Comparison of ENCODE assay signal across 33 cellular contexts in genomic region chr18:49731860-49732311, GRCh38.
DNase-seq lines count a peak whose midpoint lies in the region; ATAC-seq, FAIRE-seq and TF ChIP-seq lines count a peak whose summit lies in the region.
"Had no signal": no experiment of that assay in that cellular context is flagged by ENCODE, and none has a peak within 500 bp of the region (broad histone marks: within the 10 kb centered on the region; RNA-seq: fewer than 3 reads in every experiment).

No MANE protein-coding gene starts in this region.

- no peak overlapping the region for H3K9ac ChIP-seq in endodermal cell (ENCODE audit: extremely low read depth, low read length, poor library complexity, severe bottlenecking)
- H3K9ac ChIP-seq: SK-N-SH had no signal

- DNase-seq in HT-29 (ENCODE audit: low spot score) (peak; percentile 15), endodermal cell (peak; percentile 40), left lobe of liver (ENCODE audit: low spot score) (no peak), prostate gland (ENCODE audit: low spot score) (peak; percentile 65), frontal cortex (ENCODE audit: low spot score in 2 of 2) (no peak)
- DNase-seq: activated CD4-positive, CD25-positive, alpha-beta regulatory T cell; activated gamma-delta T cell treated with Interleukin-2 at 50 U/mL for 16 hours; activated naive CD8-positive, alpha-beta T cell treated with anti-CD3 and anti-CD28 coated beads, Interleukin-2, amount 50 U/mL, for 24 hours; activated T-cell treated with anti-CD3 and anti-CD28 coated beads, Interleukin-2, amount 50 U/mL, for 48 hours; AML-193; CD4-positive, CD25-positive, alpha-beta regulatory T cell; dermis blood vessel endothelial cell; HFFc6; hypothalamus; NCI-H1417 treated with DMSO at 0.1 percent for 48 hours; NCI-H2029 treated with DMSO at 0.1 percent for 48 hours; NCI-H524 treated with DMSO at 0.1 percent for 48 hours; SK-N-SH; stimulated activated CD4-positive, alpha-beta T cell treated with anti-CD3 and anti-CD28 coated beads, Interleukin-1b, Interleukin-23, amount 100 ng/mL, for 48 hours; testis; uterus had no signal

- no peak overlapping the region for H3K27ac Mint-ChIP-seq in endodermal cell
- H3K27ac Mint-ChIP-seq in stimulated activated memory B cell treated with anti-CD40 and anti-IgM and Interleukin-4, amounts not matched to agents 10 μg/mL and 1 μg/mL and 100 μg/mL, for 72 hours, result no peak overlapping the region
- H3K27ac Mint-ChIP-seq: activated naive CD8-positive, alpha-beta T cell treated with anti-CD3 and anti-CD28 coated beads, Interleukin-2, amount 50 U/mL, for 24 hours; CD4-positive, CD25-positive, alpha-beta regulatory T cell; HFFc6; natural killer cell treated with Interleukin-12 subunit alpha and Interleukin-12 subunit beta and Interleukin-15 and Interleukin-18, amount 100 ng/mL, for 72 hours; stimulated activated naive CD8-positive, alpha-beta T cell treated with anti-CD3 and anti-CD28 coated beads, Interleukin-15, Interleukin-2, amounts not matched to agents 100 ng/mL and 50 ng/mL, for 24 hours; T-helper 1 cell treated with Interleukin-12 subunit alpha and Interleukin-12 subunit beta and Interleukin-4 antibody, amounts not matched to agents 30 μg/mL and 1 μg/mL, for 36 hours had no signal

- H3K36me3 Mint-ChIP-seq in endodermal cell (ENCODE audit: low read depth), result no peaks in the 10 kb centered on the region
- no peaks in the 10 kb centered on the region for H3K36me3 Mint-ChIP-seq in stimulated activated memory B cell treated with anti-CD40 and anti-IgM and Interleukin-4, amounts not matched to agents 10 μg/mL and 1 μg/mL and 100 μg/mL, for 72 hours
- H3K36me3 Mint-ChIP-seq: CD4-positive, CD25-positive, alpha-beta regulatory T cell; natural killer cell treated with Interleukin-12 subunit alpha and Interleukin-12 subunit beta and Interleukin-15 and Interleukin-18, amount 100 ng/mL, for 72 hours had no signal

- H3K4me3 ChIP-seq in endodermal cell (ENCODE audit: low read length) (no peak overlapping the region), prostate gland (no peak overlapping the region)
- H3K4me3 ChIP-seq: gastroesophageal sphincter, GM23338, testis, uterus had no signal

- TF ChIP-seq POLR2A in prostate gland (IDR thresholded peaks at IDR 0.05), result no peak

- intact Hi-C loops in prostate gland (cut with DNase I), result no loop called here

- H3K27me3 ChIP-seq in endodermal cell (ENCODE audit: control insufficient read depth, insufficient read depth, low read length, poor library complexity, severe bottlenecking) (no peaks in the 10 kb centered on the region), prostate gland (replicated peaks; ENCODE audit: insufficient read depth) (no peaks in the 10 kb centered on the region)
- H3K27me3 ChIP-seq: testis, uterus had no signal

- no peak for FAIRE-seq in frontal cortex (lab: Jason Lieb, UNC)
- FAIRE-seq: D721Med, GM19239 had no signal

- H3K4me3 Mint-ChIP-seq in endodermal cell, result no peak overlapping the region
- no peak overlapping the region for H3K4me3 Mint-ChIP-seq in stimulated activated memory B cell treated with anti-CD40 and anti-IgM and Interleukin-4, amounts not matched to agents 10 μg/mL and 1 μg/mL and 100 μg/mL, for 72 hours
- H3K4me3 Mint-ChIP-seq: activated naive CD8-positive, alpha-beta T cell treated with anti-CD3 and anti-CD28 coated beads, Interleukin-2, amount 50 U/mL, for 24 hours; CD4-positive, CD25-positive, alpha-beta regulatory T cell; central memory CD8-positive, alpha-beta T cell; GM23338; HFFc6; natural killer cell treated with Interleukin-12 subunit alpha and Interleukin-12 subunit beta and Interleukin-15 and Interleukin-18, amount 100 ng/mL, for 72 hours; stimulated activated naive CD8-positive, alpha-beta T cell treated with anti-CD3 and anti-CD28 coated beads, Interleukin-15, Interleukin-2, amounts not matched to agents 100 ng/mL and 50 ng/mL, for 24 hours; T-helper 1 cell treated with Interleukin-12 subunit alpha and Interleukin-12 subunit beta and Interleukin-4 antibody, amounts not matched to agents 30 μg/mL and 1 μg/mL, for 36 hours had no signal

- WGBS in endodermal cell (ENCODE audit: insufficient coverage in 1 of 2, insufficient read length in 1 of 2), 2 experiments, result 97 to 100% methylated on average over 1 to 3 of the region's 3 CpGs
- WGBS in prostate gland, result 52% methylated on average over 3 of the region's 3 CpGs

- H3K4me1 ChIP-seq in endodermal cell (ENCODE audit: control insufficient read depth, insufficient read depth, low read length) (no peaks in the 10 kb centered on the region), prostate gland (replicated peaks) (no peaks in the 10 kb centered on the region)
- H3K4me1 ChIP-seq: testis, uterus had no signal

- no peaks in the 10 kb centered on the region for H3K9me3 ChIP-seq in endodermal cell (ENCODE audit: control insufficient read depth, low read length)
- no peaks in the 10 kb centered on the region for H3K9me3 ChIP-seq in prostate gland
- H3K9me3 ChIP-seq: gastroesophageal sphincter, SK-N-SH, testis, uterus had no signal

- ATAC-seq in left lobe of liver (peak; percentile 24), HG02970 (IDR thresholded peaks at IDR 0.05; ENCODE audit: low FRiP score, unreplicated experiment) (no peak), GM18519 (IDR thresholded peaks at IDR 0.05; ENCODE audit: low FRiP score, unreplicated experiment) (no peak)
- ATAC-seq in stimulated activated memory B cell treated with anti-CD40 and anti-IgM and Interleukin-4, amounts not matched to agents 10 μg/mL and 1 μg/mL and 100 μg/mL, for 72 hours, result no peak
- ATAC-seq: activated naive CD8-positive, alpha-beta T cell treated with anti-CD3 and anti-CD28 coated beads, Interleukin-2, amount 50 U/mL, for 24 hours; gastroesophageal sphincter; natural killer cell treated with Interleukin-12 subunit alpha and Interleukin-12 subunit beta and Interleukin-15 and Interleukin-18, amount 100 ng/mL, for 72 hours; Right ventricle myocardium inferior had no signal

- H3K9me3 Mint-ChIP-seq in endodermal cell, result no peaks in the 10 kb centered on the region
- H3K9me3 Mint-ChIP-seq in stimulated activated memory B cell treated with anti-CD40 and anti-IgM and Interleukin-4, amounts not matched to agents 10 μg/mL and 1 μg/mL and 100 μg/mL, for 72 hours, result no peaks in the 10 kb centered on the region
- H3K9me3 Mint-ChIP-seq: activated naive CD8-positive, alpha-beta T cell treated with anti-CD3 and anti-CD28 coated beads, Interleukin-2, amount 50 U/mL, for 24 hours; central memory CD8-positive, alpha-beta T cell; GM23338; HFFc6; natural killer cell treated with Interleukin-12 subunit alpha and Interleukin-12 subunit beta and Interleukin-15 and Interleukin-18, amount 100 ng/mL, for 72 hours; stimulated activated naive CD8-positive, alpha-beta T cell treated with anti-CD3 and anti-CD28 coated beads, Interleukin-15, Interleukin-2, amounts not matched to agents 100 ng/mL and 50 ng/mL, for 24 hours; T-helper 1 cell treated with Interleukin-12 subunit alpha and Interleukin-12 subunit beta and Interleukin-4 antibody, amounts not matched to agents 30 μg/mL and 1 μg/mL, for 36 hours had no signal

- no peaks in the 10 kb centered on the region for H3K36me3 ChIP-seq in endodermal cell (ENCODE audit: control insufficient read depth, insufficient read depth, low read length)
- no peaks in the 10 kb centered on the region for H3K36me3 ChIP-seq in prostate gland
- H3K36me3 ChIP-seq: gastroesophageal sphincter, uterus had no signal

- peaks cover 24% of the 10 kb centered on the region for H3K4me1 Mint-ChIP-seq in endodermal cell
- no peaks in the 10 kb centered on the region for H3K4me1 Mint-ChIP-seq in stimulated activated memory B cell treated with anti-CD40 and anti-IgM and Interleukin-4, amounts not matched to agents 10 μg/mL and 1 μg/mL and 100 μg/mL, for 72 hours
- H3K4me1 Mint-ChIP-seq: activated naive CD8-positive, alpha-beta T cell treated with anti-CD3 and anti-CD28 coated beads, Interleukin-2, amount 50 U/mL, for 24 hours; CD4-positive, CD25-positive, alpha-beta regulatory T cell; central memory CD8-positive, alpha-beta T cell had no signal

- H3K27ac ChIP-seq in endodermal cell (ENCODE audit: low read depth, low read length) (no peak overlapping the region), prostate gland (no peak overlapping the region)
- H3K27ac ChIP-seq: gastroesophageal sphincter, testis, uterus had no signal

- peaks cover 27% of the 10 kb centered on the region for H3K27me3 Mint-ChIP-seq in endodermal cell (ENCODE audit: insufficient read depth)
- peaks cover 13% of the 10 kb centered on the region for H3K27me3 Mint-ChIP-seq in stimulated activated memory B cell treated with anti-CD40 and anti-IgM and Interleukin-4, amounts not matched to agents 10 μg/mL and 1 μg/mL and 100 μg/mL, for 72 hours

- TF ChIP-seq CTCF in endodermal cell (conservative IDR thresholded peaks at IDR 0.05) (no peak), prostate gland (IDR thresholded peaks at IDR 0.05) (no peak)

Comparison
In these comparisons a context has a peak if more than half of its experiments do, and no peak if none do; other contexts are left out.
1. DNase-seq: peak in HT-29 (single experiment), endodermal cell (single experiment) and prostate gland (single experiment); none in left lobe of liver (single experiment) and frontal cortex (0 of 2).